1 cellular context compared by ENCODE assay signal in the genomic region with DNA sequence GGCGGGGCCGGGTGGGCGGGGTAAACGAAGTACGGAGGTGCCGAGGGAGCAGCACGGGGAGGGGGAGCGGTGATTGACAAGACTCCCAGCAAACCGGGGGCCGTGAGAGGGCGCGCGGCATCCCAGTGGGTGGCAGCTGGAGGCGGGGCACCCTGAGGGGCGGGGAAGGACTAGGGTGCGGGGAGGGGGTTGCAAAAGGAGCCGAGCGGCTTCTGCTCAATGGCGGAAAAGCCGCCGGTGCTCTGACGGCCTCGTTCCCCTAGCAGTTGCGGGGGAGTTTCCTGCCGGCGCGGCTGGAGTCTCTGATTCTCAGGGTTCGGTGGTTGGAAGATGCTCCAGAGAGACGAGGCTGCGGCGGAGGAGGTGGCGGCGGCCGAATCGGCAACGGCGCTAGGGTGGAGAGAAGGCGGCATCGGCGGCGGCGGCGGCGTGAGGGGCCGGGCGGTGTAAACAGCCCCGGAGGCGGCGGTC.
TF ChIP-seq lines count a peak whose summit lies in the region.

A gene (plus strand): TSS at position 192 of the 471 bp plus-strand sequence. CDS start 32,325 bp downstream, outside the sequence.

TF ChIP-seq in SK-N-SH, 30 proteins besides CTCF, POLR2A, EP300 and RAD21 (continued from another document):
- TF ChIP-seq, protein P1, sequence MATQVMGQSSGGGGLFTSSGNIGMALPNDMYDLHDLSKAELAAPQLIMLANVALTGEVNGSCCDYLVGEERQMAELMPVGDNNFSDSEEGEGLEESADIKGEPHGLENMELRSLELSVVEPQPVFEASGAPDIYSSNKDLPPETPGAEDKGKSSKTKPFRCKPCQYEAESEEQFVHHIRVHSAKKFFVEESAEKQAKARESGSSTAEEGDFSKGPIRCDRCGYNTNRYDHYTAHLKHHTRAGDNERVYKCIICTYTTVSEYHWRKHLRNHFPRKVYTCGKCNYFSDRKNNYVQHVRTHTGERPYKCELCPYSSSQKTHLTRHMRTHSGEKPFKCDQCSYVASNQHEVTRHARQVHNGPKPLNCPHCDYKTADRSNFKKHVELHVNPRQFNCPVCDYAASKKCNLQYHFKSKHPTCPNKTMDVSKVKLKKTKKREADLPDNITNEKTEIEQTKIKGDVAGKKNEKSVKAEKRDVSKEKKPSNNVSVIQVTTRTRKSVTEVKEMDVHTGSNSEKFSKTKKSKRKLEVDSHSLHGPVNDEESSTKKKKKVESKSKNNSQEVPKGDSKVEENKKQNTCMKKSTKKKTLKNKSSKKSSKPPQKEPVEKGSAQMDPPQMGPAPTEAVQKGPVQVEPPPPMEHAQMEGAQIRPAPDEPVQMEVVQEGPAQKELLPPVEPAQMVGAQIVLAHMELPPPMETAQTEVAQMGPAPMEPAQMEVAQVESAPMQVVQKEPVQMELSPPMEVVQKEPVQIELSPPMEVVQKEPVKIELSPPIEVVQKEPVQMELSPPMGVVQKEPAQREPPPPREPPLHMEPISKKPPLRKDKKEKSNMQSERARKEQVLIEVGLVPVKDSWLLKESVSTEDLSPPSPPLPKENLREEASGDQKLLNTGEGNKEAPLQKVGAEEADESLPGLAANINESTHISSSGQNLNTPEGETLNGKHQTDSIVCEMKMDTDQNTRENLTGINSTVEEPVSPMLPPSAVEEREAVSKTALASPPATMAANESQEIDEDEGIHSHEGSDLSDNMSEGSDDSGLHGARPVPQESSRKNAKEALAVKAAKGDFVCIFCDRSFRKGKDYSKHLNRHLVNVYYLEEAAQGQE (IDR thresholded peaks at IDR 0.05; ENCODE audit: low read depth, low read length), result peak; percentile 49; the same call in 1 of the 2 replicates
- TF ChIP-seq, protein P2, sequence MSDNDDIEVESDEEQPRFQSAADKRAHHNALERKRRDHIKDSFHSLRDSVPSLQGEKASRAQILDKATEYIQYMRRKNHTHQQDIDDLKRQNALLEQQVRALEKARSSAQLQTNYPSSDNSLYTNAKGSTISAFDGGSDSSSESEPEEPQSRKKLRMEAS (IDR thresholded peaks at IDR 0.05; ENCODE audit: low read depth), result peak; percentile 49; the same call in 1 of the 2 replicates
